In genomic region chr14:63928744-63929174, GRCh38 we compare ENCODE assay signal across 19 cellular contexts.
A peak's percentile ranks its signal among the peaks of the same experiment; 100 is the strongest.
DNase-seq lines count a peak whose midpoint lies in the region; ATAC-seq, FAIRE-seq and TF ChIP-seq lines count a peak whose summit lies in the region.
"Had no signal": no experiment of that assay in that cellular context is flagged by ENCODE, and none has a peak within 500 bp of the region (broad histone marks: within the 10 kb centered on the region; RNA-seq: fewer than 3 reads in every experiment).

No MANE protein-coding gene starts in this region.

- H2AK5ac ChIP-seq in mesendoderm (ENCODE audit: low read length): no peak overlapping the region

- H2AFZ ChIP-seq in astrocyte (ENCODE audit: low read depth, low read length): no peak overlapping the region
- H2AFZ ChIP-seq: PC-9 had no signal

- no peak overlapping the region for H3K4me3 ChIP-seq in CD8-positive, alpha-beta memory T cell (ENCODE audit: low read length)
- no peak overlapping the region for H3K4me3 ChIP-seq in astrocyte (ENCODE audit: insufficient read depth, low read depth, low read length)
- no peak overlapping the region for H3K4me3 ChIP-seq in mesendoderm (ENCODE audit: low read length)
- H3K4me3 ChIP-seq: PC-9, tibial nerve had no signal

- no peak overlapping the region for H3K4me3 Mint-ChIP-seq in CD8-positive, alpha-beta memory T cell
- no peak overlapping the region for H3K4me3 Mint-ChIP-seq in astrocyte (ENCODE audit: unreplicated experiment)

- H3K36me3 Mint-ChIP-seq in CD8-positive, alpha-beta memory T cell: peaks cover 14 to 56% (median 17%) of the 10 kb centered on the region in 3 donors
- no peaks in the 10 kb centered on the region for H3K36me3 Mint-ChIP-seq in astrocyte (ENCODE audit: low read depth, unreplicated experiment)

- H3K18ac ChIP-seq in mesendoderm (ENCODE audit: low read length): no peak overlapping the region

- TF ChIP-seq CTCF in astrocyte (IDR thresholded peaks at IDR 0.05; ENCODE audit: insufficient read depth, low read depth, low read length): no peak

- POLR2A ChIA-PET in CD8-positive, alpha-beta memory T cell (lab: Charles Lee): interaction anchor here (0.6 kb wide), 1 partner anchor 105 kb away, joined by 8 read pairs; no protein-coding TSS in a partner anchor

- no CpG with 5 or more reads among the region's 3 CpGs for WGBS in mesendoderm (ENCODE audit: extremely low coverage, insufficient coverage, low lambda C conversion rate)

- DNase-seq in CD8-positive, alpha-beta memory T cell: no peak
- DNase-seq in NCI-H2081 (lab: John Stamatoyannopoulos, UW) (peak; percentile 44 to 77), astrocyte (ENCODE audit: low read depth) (peak; percentile 4), mesendoderm (peak; percentile 49), GDM1 (lab: John Stamatoyannopoulos, UW) (no peak), activated T-cell treated with anti-CD3 and anti-CD28 coated beads for 4 hours (no peak), DMS153 (lab: John Stamatoyannopoulos, UW) (no peak)
- DNase-seq: cerebellar nuclear complex; NCI-H1930; NCI-H748 treated with DMSO at 0.1 percent for 48 hours; PC-9; retina; stimulated activated naive CD4-positive, alpha-beta T cell; T1000 had no signal

- no peak overlapping the region for H4K8ac ChIP-seq in mesendoderm (ENCODE audit: low read depth, low read length)

- no peak overlapping the region for H2BK15ac ChIP-seq in mesendoderm (replicated peaks; ENCODE audit: low read depth)

- peaks cover 6% of the 10 kb centered on the region for H3K36me3 ChIP-seq in CD8-positive, alpha-beta memory T cell (ENCODE audit: insufficient read depth, low read length)
- H3K36me3 ChIP-seq in astrocyte (ENCODE audit: insufficient read depth, low read length): no peaks in the 10 kb centered on the region
- H3K36me3 ChIP-seq in mesendoderm (ENCODE audit: control insufficient read depth, insufficient read depth, low read length): no peaks in the 10 kb centered on the region
- H3K36me3 ChIP-seq: neutrophil had no signal

- H3K4me2 ChIP-seq in astrocyte (ENCODE audit: low read length) (no peak overlapping the region), mesendoderm (ENCODE audit: low read length) (no peak overlapping the region)
- H3K4me2 ChIP-seq: PC-9 had no signal

- no peak overlapping the region for H4K5ac ChIP-seq in mesendoderm (ENCODE audit: low read length)

- H3K27me3 ChIP-seq in CD8-positive, alpha-beta memory T cell (ENCODE audit: insufficient read depth, low read length, poor library complexity, severe bottlenecking): no peaks in the 10 kb centered on the region
- H3K27me3 ChIP-seq in astrocyte (ENCODE audit: insufficient read depth, low read length): no peaks in the 10 kb centered on the region
- H3K27me3 ChIP-seq in mesendoderm (ENCODE audit: insufficient read depth, low read length, poor library complexity): no peaks in the 10 kb centered on the region
- H3K27me3 ChIP-seq: neutrophil, tibial nerve had no signal

- H3K56ac ChIP-seq in mesendoderm (ENCODE audit: low read length): no peak overlapping the region

- CTCF ChIA-PET in CD8-positive, alpha-beta memory T cell (lab: Charles Lee): no interaction called here

- no peak overlapping the region for H2BK5ac ChIP-seq in mesendoderm (ENCODE audit: low read length)

- no peak overlapping the region for H3K23ac ChIP-seq in mesendoderm (ENCODE audit: low read length)

- peaks cover 9% of the 10 kb centered on the region for H3K4me1 ChIP-seq in CD8-positive, alpha-beta memory T cell (ENCODE audit: insufficient read depth, low read length)
- no peaks in the 10 kb centered on the region for H3K4me1 ChIP-seq in astrocyte (ENCODE audit: insufficient read depth, low read length)
- no peaks in the 10 kb centered on the region for H3K4me1 ChIP-seq in mesendoderm (ENCODE audit: control insufficient read depth, low read depth, low read length)

- no peaks in the 10 kb centered on the region for H3K27me3 Mint-ChIP-seq in CD8-positive, alpha-beta memory T cell
- H3K27me3 Mint-ChIP-seq in astrocyte (ENCODE audit: low read depth, unreplicated experiment): no peaks in the 10 kb centered on the region

- H3K27ac Mint-ChIP-seq in CD8-positive, alpha-beta memory T cell: peak overlapping the region in 6 of 8 donors; percentile 6 to 81 (median 56)
- H3K27ac Mint-ChIP-seq in astrocyte (ENCODE audit: unreplicated experiment): no peak overlapping the region
- H3K27ac Mint-ChIP-seq: activated T-helper 2 cell treated with anti-CD3 and anti-CD28 coated beads, Interferon-gamma antibody, Interleukin-2, Interleukin-4, amounts not matched to agents 10 μg/mL and 5 μg/mL and 100 μg/mL, durations not matched to agents 14 hours and 24 hours and 36 hours had no signal

- no peak overlapping the region for H3K4ac ChIP-seq in mesendoderm (ENCODE audit: low read depth, low read length)

- peaks cover 0 to 2% (median 0%) of the 10 kb centered on the region in 5 donors for H3K9me3 Mint-ChIP-seq in CD8-positive, alpha-beta memory T cell
- no peaks in the 10 kb centered on the region for H3K9me3 Mint-ChIP-seq in astrocyte (ENCODE audit: unreplicated experiment)

- H4K20me1 ChIP-seq in astrocyte (ENCODE audit: insufficient read depth, low read length): no peaks in the 10 kb centered on the region

- H3K9ac ChIP-seq in astrocyte (ENCODE audit: low read length) (no peak overlapping the region), mesendoderm (ENCODE audit: low read length) (no peak overlapping the region)

- no peak for FAIRE-seq in astrocyte (lab: Jason Lieb, UNC)
- FAIRE-seq: H54 had no signal

- H3K4me1 Mint-ChIP-seq in CD8-positive, alpha-beta memory T cell: peaks cover 36 to 65% (median 55%) of the 10 kb centered on the region in 3 donors
- H3K4me1 Mint-ChIP-seq in astrocyte (ENCODE audit: low read depth, unreplicated experiment): no peaks in the 10 kb centered on the region

- H3K9me3 ChIP-seq in CD8-positive, alpha-beta memory T cell (ENCODE audit: low read length): no peaks in the 10 kb centered on the region
- H3K9me3 ChIP-seq in astrocyte (ENCODE audit: insufficient read depth, low read depth, low read length): no peaks in the 10 kb centered on the region
- H3K9me3 ChIP-seq: neutrophil had no signal

- no peak for ATAC-seq in GM21367 (IDR thresholded peaks at IDR 0.05; ENCODE audit: unreplicated experiment)

- no peak overlapping the region for H3K27ac ChIP-seq in CD8-positive, alpha-beta memory T cell (ENCODE audit: low read depth, low read length)
- no peak overlapping the region for H3K27ac ChIP-seq in astrocyte (ENCODE audit: low read depth, low read length)
- no peak overlapping the region for H3K27ac ChIP-seq in mesendoderm (ENCODE audit: low read depth, low read length)
- H3K27ac ChIP-seq: neutrophil, PC-9 had no signal

- no peak overlapping the region for H2BK120ac ChIP-seq in mesendoderm (ENCODE audit: low read depth, low read length)

- H3K79me2 ChIP-seq in astrocyte (ENCODE audit: insufficient read depth, low read length): no peaks in the 10 kb centered on the region
- H3K79me2 ChIP-seq in mesendoderm (ENCODE audit: control insufficient read depth, insufficient read depth, low read length): no peaks in the 10 kb centered on the region

- no peaks in the 10 kb centered on the region for H3K79me1 ChIP-seq in mesendoderm (ENCODE audit: low read length)

Comparison
In these comparisons a context has a peak if more than half of its experiments do, and no peak if none do; other contexts are left out.
1. DNase-seq: peak in NCI-H2081 (2 of 2), astrocyte (single experiment) and mesendoderm (single experiment); none in CD8-positive, alpha-beta memory T cell (0 of 5), GDM1 (single experiment), activated T-cell treated with anti-CD3 and anti-CD28 coated beads for 4 hours (single experiment) and DMS153 (single experiment).